ENCODE assay signal across 27 cellular contexts in the genomic region with DNA sequence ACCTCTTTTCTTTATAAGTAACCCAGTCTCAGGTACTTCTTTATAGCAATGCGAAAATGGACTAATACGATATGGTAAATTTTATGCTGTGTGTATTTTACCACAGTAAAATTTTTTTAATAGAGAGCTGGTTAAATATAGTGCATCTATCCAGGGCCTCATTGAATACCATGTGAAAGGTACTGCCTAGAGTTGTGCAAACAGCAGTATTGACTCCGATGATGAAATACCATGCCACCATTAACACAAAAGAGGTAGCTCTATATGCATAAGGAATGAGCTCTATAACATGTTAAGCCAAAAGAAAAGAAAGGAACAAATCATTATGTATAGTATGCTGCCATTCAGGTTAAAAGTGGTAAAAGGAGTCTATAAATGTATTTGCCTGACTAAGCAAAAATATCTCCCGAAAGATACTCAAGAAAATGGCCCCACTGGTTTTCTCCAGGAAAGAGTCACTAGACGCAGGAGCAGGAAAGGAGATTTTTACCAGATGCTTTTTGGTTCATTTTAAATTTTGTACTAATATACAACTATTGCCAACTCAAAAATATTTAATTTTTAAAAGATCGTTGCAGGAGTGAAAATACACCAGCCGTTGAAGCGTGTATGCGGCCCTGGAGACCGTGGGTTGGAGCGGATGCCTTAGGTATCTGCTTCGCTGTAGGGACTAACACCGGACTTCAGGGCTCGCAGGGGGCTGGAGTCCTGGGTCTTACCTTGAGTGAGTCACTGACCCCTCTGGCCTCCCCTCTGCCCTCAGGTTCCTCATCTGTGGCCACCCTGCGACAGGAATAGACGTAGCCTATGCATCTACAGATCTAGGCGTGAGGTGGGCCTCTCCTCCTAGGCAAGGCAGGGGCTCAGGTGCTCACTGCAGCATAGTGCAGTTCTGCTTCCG.
DNase-seq lines count a peak whose midpoint lies in the region; ATAC-seq and TF ChIP-seq lines count a peak whose summit lies in the region.
"Had no signal": no experiment of that assay in that cellular context is flagged by ENCODE, and none has a peak within 500 bp of the region (broad histone marks: within the 10 kb centered on the region; RNA-seq: fewer than 3 reads in every experiment).

No MANE protein-coding gene starts in this region.

- intact Hi-C loops in transverse colon (cut with DNase I; ENCODE audit: low total_unique reads) = no loop called here

- H3K4me1 ChIP-seq in BLaER1 = peaks cover 80% of the 10 kb centered on the region
- H3K4me1 ChIP-seq in GM23338 (ENCODE audit: insufficient read depth) = peaks cover 15% of the 10 kb centered on the region; the same call in 1 of the 2 replicates
- H3K4me1 ChIP-seq in transverse colon = peaks cover 10 to 16% (median 13%) of the 10 kb centered on the region in 4 donors

- H3K36me3 ChIP-seq in BLaER1 = no peaks in the 10 kb centered on the region
- no peaks in the 10 kb centered on the region for H3K36me3 ChIP-seq in GM23338 (ENCODE audit: insufficient read depth)
- H3K36me3 ChIP-seq in transverse colon = no peaks in the 10 kb centered on the region
- H3K36me3 ChIP-seq: ascending aorta, gastroesophageal sphincter, upper lobe of right lung had no signal

- H4K20me1 ChIP-seq in BLaER1 (no peaks in the 10 kb centered on the region), GM23338 (replicated peaks; ENCODE audit: insufficient read depth) (no peaks in the 10 kb centered on the region)

- H3K9me3 ChIP-seq in BLaER1 (peaks cover 16% of the 10 kb centered on the region), transverse colon (no peaks in the 10 kb centered on the region)
- H3K9me3 ChIP-seq: ascending aorta, gastroesophageal sphincter, SK-N-SH, upper lobe of right lung had no signal

- DNase-seq in GM23338 (ENCODE audit: low spot score) = no peak
- no peak for DNase-seq in ureter (ENCODE audit: low spot score)
- no peak for DNase-seq in NCI-H2227 (lab: John Stamatoyannopoulos, UW; ENCODE audit: unreplicated experiment)
- no peak for DNase-seq in transverse colon
- DNase-seq: activated CD4-positive, alpha-beta T cell treated with anti-CD3 and anti-CD28 coated beads for 1 hour; activated naive CD8-positive, alpha-beta T cell treated with anti-CD3 and anti-CD28 coated beads, Interleukin-2, amount 10 ng/mL, durations not matched to agents 7 days and 5 days; Calu3; DND-41; GF-D8; KG1; kidney glomerular epithelial cell; NCI-H146; NCI-H774; psoas muscle; SK-N-SH; stimulated activated CD4-positive, alpha-beta T cell treated with anti-CD3 and anti-CD28 coated beads, Interleukin-4, amount 100 ng/mL, for 4 hours; substantia nigra; T-helper 17 cell; upper lobe of right lung had no signal

- 91% methylated on average over 15 to 18 of the region's 18 CpGs for WGBS in transverse colon (ENCODE audit: low coverage in 1 of 2), 2 donors

- H3K4me2 ChIP-seq in BLaER1 = no peak overlapping the region
- H3K4me2 ChIP-seq in GM23338 = peak overlapping the region; percentile 76
- H3K4me2 ChIP-seq: SK-N-SH had no signal

- no peaks in the 10 kb centered on the region for H3K27me3 ChIP-seq in BLaER1
- H3K27me3 ChIP-seq in GM23338 (ENCODE audit: insufficient read depth) = peaks cover 19% of the 10 kb centered on the region
- no peaks in the 10 kb centered on the region for H3K27me3 ChIP-seq in transverse colon
- H3K27me3 ChIP-seq: ascending aorta, gastroesophageal sphincter, upper lobe of right lung had no signal

- H3K9ac ChIP-seq in BLaER1 = no peak overlapping the region
- H3K9ac ChIP-seq: SK-N-SH had no signal

- H3K4me3 ChIP-seq in BLaER1 (no peak overlapping the region), GM23338 (peak overlapping the region; percentile 52), transverse colon (no peak overlapping the region)
- H3K4me3 ChIP-seq: ascending aorta, gastroesophageal sphincter, psoas muscle, upper lobe of right lung had no signal

- no peak for TF ChIP-seq POLR2A in transverse colon (IDR thresholded peaks at IDR 0.05)

- H3K4me3 Mint-ChIP-seq in GM23338 (peak overlapping the region; percentile 61), nephron (no peak overlapping the region)
- H3K4me3 Mint-ChIP-seq: activated naive CD8-positive, alpha-beta T cell treated with anti-CD3 and anti-CD28 coated beads, Interleukin-2, amount 10 ng/mL, durations not matched to agents 7 days and 5 days; stimulated activated memory B cell treated with anti-CD40 and anti-IgM and Interleukin-4, amounts not matched to agents 10 μg/mL and 1 μg/mL and 100 μg/mL, for 72 hours; T-helper 17 cell had no signal

- H2AFZ ChIP-seq in GM23338 = no peak overlapping the region

- no peaks in the 10 kb centered on the region for H3K9me2 ChIP-seq in GM23338 (ENCODE audit: insufficient read depth)
- H3K9me2 ChIP-seq: SK-N-SH had no signal

- in situ Hi-C loops in transverse colon (cut with MboI; ENCODE audit: low pct_ligation_motif_present in 1 of 4, low pct_unique_long_range_greater_than_20kb in 1 of 4, low sequenced_read_pairs in 3 of 4) = no loop called here

- TF ChIP-seq CTCF in GM23338 (conservative IDR thresholded peaks at IDR 0.05; ENCODE audit: low read depth in 2 of 2) (no peak), VCaP (conservative IDR thresholded peaks at IDR 0.05) (no peak), nephron (IDR thresholded peaks at IDR 0.05; ENCODE audit: unreplicated experiment in 3 of 3) (no peak), transverse colon (IDR thresholded peaks at IDR 0.05) (no peak)

- peaks cover 10% of the 10 kb centered on the region for H3K9me3 Mint-ChIP-seq in GM23338
- H3K9me3 Mint-ChIP-seq in nephron = peaks cover 16% of the 10 kb centered on the region

- H3K27me3 Mint-ChIP-seq in GM23338 (ENCODE audit: insufficient read depth, low read depth, poor library complexity) (peaks cover 24% of the 10 kb centered on the region), nephron (ENCODE audit: low read depth) (peaks cover 6% of the 10 kb centered on the region)
- H3K27me3 Mint-ChIP-seq: activated naive CD8-positive, alpha-beta T cell treated with anti-CD3 and anti-CD28 coated beads, Interleukin-2, amount 10 ng/mL, durations not matched to agents 7 days and 5 days; stimulated activated memory B cell treated with anti-CD40 and anti-IgM and Interleukin-4, amounts not matched to agents 10 μg/mL and 1 μg/mL and 100 μg/mL, for 72 hours; T-helper 17 cell had no signal

- no peak for ATAC-seq in GM23338
- ATAC-seq in HG03175 (IDR thresholded peaks at IDR 0.05; ENCODE audit: unreplicated experiment) = no peak
- ATAC-seq: gastroesophageal sphincter; psoas muscle; stimulated activated memory B cell treated with anti-CD40 and anti-IgM and Interleukin-4, amounts not matched to agents 10 μg/mL and 1 μg/mL and 100 μg/mL, for 72 hours; T-helper 17 cell; upper lobe of right lung had no signal

- no peaks in the 10 kb centered on the region for H3K79me2 ChIP-seq in GM23338 (replicated peaks; ENCODE audit: insufficient read depth)

- H3K27ac ChIP-seq in BLaER1 = peak overlapping the region; percentile 65; the same call in 1 of the 2 replicates
- H3K27ac ChIP-seq in GM23338 (ENCODE audit: low read depth) = no peak overlapping the region
- H3K27ac ChIP-seq in VCaP = peak overlapping the region; percentile 40
- no peak overlapping the region for H3K27ac ChIP-seq in transverse colon
- H3K27ac ChIP-seq: ascending aorta, C4-2B, gastroesophageal sphincter, psoas muscle, upper lobe of right lung had no signal

- no peaks in the 10 kb centered on the region for H3K36me3 Mint-ChIP-seq in GM23338 (ENCODE audit: low read depth)
- H3K36me3 Mint-ChIP-seq in nephron (ENCODE audit: low read depth) = no peaks in the 10 kb centered on the region

- no peak for TF ChIP-seq EP300 in transverse colon (IDR thresholded peaks at IDR 0.05; ENCODE audit: low read depth)

- H3K27ac Mint-ChIP-seq in GM23338 (no peak overlapping the region), nephron (peak overlapping the region in 2 of 3 experiments; percentile 15 to 56)
- H3K27ac Mint-ChIP-seq: activated naive CD8-positive, alpha-beta T cell treated with anti-CD3 and anti-CD28 coated beads, Interleukin-2, amount 10 ng/mL, durations not matched to agents 7 days and 5 days; stimulated activated memory B cell treated with anti-CD40 and anti-IgM and Interleukin-4, amounts not matched to agents 10 μg/mL and 1 μg/mL and 100 μg/mL, for 72 hours; T-helper 17 cell had no signal

- peaks cover 30% of the 10 kb centered on the region for H3K4me1 Mint-ChIP-seq in GM23338
- peaks cover 20% of the 10 kb centered on the region for H3K4me1 Mint-ChIP-seq in nephron

- H3F3A ChIP-seq in GM23338 (replicated peaks; ENCODE audit: low read depth) = no peaks in the 10 kb centered on the region

TF ChIP-seq in GM23338, 12 proteins besides CTCF, POLR2A, EP300 and RAD21 (continues in another document):
- TF ChIP-seq STAT1 (IDR thresholded peaks at IDR 0.05; ENCODE audit: unreplicated experiment) (no peak), JUNB (IDR thresholded peaks at IDR 0.05; ENCODE audit: unreplicated experiment) (no peak), ZNF331 (CRISPR knock-in tag; IDR thresholded peaks at IDR 0.05; ENCODE audit: low read depth) (no peak)

Comparison
In these comparisons a context has a peak if more than half of its experiments do, and no peak if none do; other contexts are left out.
1. H3K27ac ChIP-seq: peak in BLaER1 (single experiment) and VCaP (single experiment); none in GM23338 (single experiment) and transverse colon (0 of 4).